In genomic region chr16:23377071-23377931, GRCh38 we compare ENCODE assay signal across 23 cellular contexts.
"Had no signal": no experiment of that assay in that cellular context is flagged by ENCODE, and none has a peak within 500 bp of the region (broad histone marks: within the 10 kb centered on the region; RNA-seq: fewer than 3 reads in every experiment).

No MANE protein-coding gene starts in this region.

- H3K27me3 ChIP-seq: gastrocnemius medialis, neural progenitor cell, sigmoid colon, thyroid gland had no signal

- H3K4me1 Mint-ChIP-seq: nephron; stimulated activated effector memory CD8-positive, alpha-beta T cell treated with anti-CD3 and anti-CD28 coated beads, Interleukin-12 subunit alpha, Interleukin-12 subunit beta, amount 100 ng/mL, for 72 hours had no signal

- FAIRE-seq: endometrium, keratinocyte had no signal

- H3K9ac ChIP-seq: neural progenitor cell had no signal

- H3K4me2 ChIP-seq: neural progenitor cell had no signal

- H3K27ac ChIP-seq: gastrocnemius medialis, neural progenitor cell, prostate gland, sigmoid colon, stomach, thyroid gland had no signal

- H3K4me3 ChIP-seq: gastrocnemius medialis, neural progenitor cell, prostate gland, sigmoid colon, stomach, thyroid gland had no signal

- H3K4me3 Mint-ChIP-seq: effector memory CD8-positive, alpha-beta T cell; naive thymus-derived CD4-positive, alpha-beta T cell; nephron; neural progenitor cell; stimulated activated effector memory CD8-positive, alpha-beta T cell treated with anti-CD3 and anti-CD28 coated beads, Interleukin-12 subunit alpha, Interleukin-12 subunit beta, amount 100 ng/mL, for 72 hours; type B pancreatic cell had no signal

- H2AFZ ChIP-seq: neural progenitor cell had no signal

- H3K9me3 ChIP-seq: gastrocnemius medialis, prostate gland, sigmoid colon, stomach, thyroid gland had no signal

- H3K36me3 ChIP-seq: gastrocnemius medialis, neural progenitor cell, prostate gland, sigmoid colon, stomach, thyroid gland had no signal

- H3K27ac Mint-ChIP-seq: effector memory CD8-positive, alpha-beta T cell; nephron; neural progenitor cell; stimulated activated effector memory CD8-positive, alpha-beta T cell treated with anti-CD3 and anti-CD28 coated beads, Interleukin-12 subunit alpha, Interleukin-12 subunit beta, amount 100 ng/mL, for 72 hours; type B pancreatic cell had no signal

- H3K36me3 Mint-ChIP-seq: naive thymus-derived CD4-positive, alpha-beta T cell; neural progenitor cell; type B pancreatic cell had no signal

- H3K9me3 Mint-ChIP-seq: effector memory CD8-positive, alpha-beta T cell; naive thymus-derived CD4-positive, alpha-beta T cell; nephron; neural progenitor cell; stimulated activated effector memory CD8-positive, alpha-beta T cell treated with anti-CD3 and anti-CD28 coated beads, Interleukin-12 subunit alpha, Interleukin-12 subunit beta, amount 100 ng/mL, for 72 hours; type B pancreatic cell had no signal

- H3K4me1 ChIP-seq: gastrocnemius medialis, neural progenitor cell, prostate gland, sigmoid colon, stomach, thyroid gland had no signal

- ATAC-seq: effector memory CD8-positive, alpha-beta T cell; gastrocnemius medialis; left lobe of liver; naive thymus-derived CD4-positive, alpha-beta T cell; right cardiac atrium; stimulated activated effector memory CD8-positive, alpha-beta T cell treated with anti-CD3 and anti-CD28 coated beads, Interleukin-12 subunit alpha, Interleukin-12 subunit beta, amount 100 ng/mL, for 72 hours had no signal

- DNase-seq: cortex of kidney; effector memory CD8-positive, alpha-beta T cell; gastrocnemius medialis; head of caudate nucleus; mesendoderm; midbrain; naive thymus-derived CD4-positive, alpha-beta T cell; nucleus accumbens; right cardiac atrium; sigmoid colon; stimulated activated CD4-positive, alpha-beta T cell treated with anti-CD3 and anti-CD28 coated beads, Interleukin-2, amount 100 ng/mL, for 24 hours; stimulated activated CD4-positive, alpha-beta T cell treated with anti-CD3 and anti-CD28 coated beads, Interleukin-4, amount 100 ng/mL, for 24 hours; stimulated activated naive CD4-positive, alpha-beta T cell treated with Interleukin-2 at 50 U/mL for 16 hours; stomach; thyroid gland had no signal
